Comparison of ENCODE assay signal across 26 cellular contexts in genomic region chr7:115211171-115211570, GRCh38.
"Had no signal": no experiment of that assay in that cellular context is flagged by ENCODE, and none has a peak within 500 bp of the region (broad histone marks: within the 10 kb centered on the region; RNA-seq: fewer than 3 reads in every experiment).

No MANE protein-coding gene starts in this region.

- DNase-seq: hypothalamus; immature natural killer cell; kidney; left colon; left lung; mesendoderm; midbrain; mucosa of descending colon; naive thymus-derived CD4-positive, alpha-beta T cell; ovary; right cardiac atrium; sigmoid colon; small intestine; spleen; stimulated activated CD4-positive, alpha-beta T cell treated with anti-CD3 and anti-CD28 coated beads, Interleukin-2, amount 100 ng/mL, for 48 hours; stimulated activated CD4-positive, alpha-beta T cell treated with anti-CD3 and anti-CD28 coated beads, Interleukin-4, amount 100 ng/mL, for 4 hours; stimulated activated CD8-positive, alpha-beta memory T cell treated with anti-CD3 and anti-CD28 coated beads, Interleukin-4, amount 100 ng/mL, for 48 hours; stimulated activated naive CD4-positive, alpha-beta T cell treated with Interleukin-2 at 50 U/mL for 16 hours; stimulated activated naive CD8-positive, alpha-beta T cell treated with anti-CD3 and anti-CD28 coated beads, Interleukin-15, amount 100 ng/mL, for 72 hours; substantia nigra; uterus had no signal

- H3K36me3 ChIP-seq: left lung, ovary, sigmoid colon, spleen, tibial nerve, uterus had no signal

- ATAC-seq: left colon; left lung; mucosa of descending colon; naive thymus-derived CD4-positive, alpha-beta T cell; natural killer cell treated with Interleukin-12 subunit alpha and Interleukin-12 subunit beta and Interleukin-15 and Interleukin-18, amount 100 ng/mL, for 72 hours; stimulated activated memory B cell treated with anti-CD40 and anti-IgM and Interleukin-4, amounts not matched to agents 10 μg/mL and 1 μg/mL and 100 μg/mL, for 72 hours; stimulated activated naive CD8-positive, alpha-beta T cell treated with anti-CD3 and anti-CD28 coated beads, Interleukin-15, amount 100 ng/mL, for 72 hours had no signal

- H3K4me1 ChIP-seq: left lung, sigmoid colon, spleen, uterus had no signal

- H3K9me3 ChIP-seq: ovary, uterus had no signal

- H3K4me3 ChIP-seq: left lung, lung, mucosa of descending colon, ovary, sigmoid colon, spleen, tibial nerve, uterus had no signal

- H3K27me3 ChIP-seq: left lung, ovary, sigmoid colon, spleen, tibial nerve, uterus had no signal

- FAIRE-seq: islet of Langerhans, kidney, small intestine had no signal

- H3K27ac ChIP-seq: left lung, ovary, sigmoid colon, spleen, tibial nerve, uterus had no signal
